In genomic region chr1:234683856-234684632, GRCh38 we compare ENCODE assay signal across 1 cellular context.
TF ChIP-seq lines count a peak whose summit lies in the region.

No MANE protein-coding gene starts in this region.

TF ChIP-seq in HepG2, 621 proteins besides CTCF, POLR2A, EP300 and RAD21 (continued from another document and continues in another):
- TF ChIP-seq ZNF646 (CRISPR knock-in tag; IDR thresholded peaks at IDR 0.05) = no peak
- no peak for TF ChIP-seq HOXA9 (CRISPR knock-in tag; IDR thresholded peaks at IDR 0.05; ENCODE audit: borderline replicate concordance)
- TF ChIP-seq ZNF749 (CRISPR knock-in tag; IDR thresholded peaks at IDR 0.05; ENCODE audit: borderline replicate concordance) = no peak; the same call in 1 of the 2 replicates
- TF ChIP-seq ZNF672 (CRISPR knock-in tag; IDR thresholded peaks at IDR 0.05) = no peak
- no peak for TF ChIP-seq ZNF547 (CRISPR knock-in tag; IDR thresholded peaks at IDR 0.05)
- no peak for TF ChIP-seq ZNF326 (CRISPR knock-in tag; IDR thresholded peaks at IDR 0.05; ENCODE audit: borderline replicate concordance)
- TF ChIP-seq SIX1 (CRISPR knock-in tag; IDR thresholded peaks at IDR 0.05; ENCODE audit: borderline replicate concordance) = no peak
- TF ChIP-seq RNF2 (conservative IDR thresholded peaks at IDR 0.05; ENCODE audit: low read depth) = no peak
- TF ChIP-seq ZNF512 (CRISPR knock-in tag; IDR thresholded peaks at IDR 0.05) = no peak
- TF ChIP-seq RNF219 (CRISPR knock-in tag; IDR thresholded peaks at IDR 0.05) = no peak
- peak; percentile 79 for TF ChIP-seq ATF7 (IDR thresholded peaks at IDR 0.05)
- TF ChIP-seq ATF7 (CRISPR knock-in tag; IDR thresholded peaks at IDR 0.05) = peak; percentile 95
- no peak for TF ChIP-seq JARID2 (CRISPR knock-in tag; IDR thresholded peaks at IDR 0.05; ENCODE audit: insufficient replicate concordance)
- TF ChIP-seq TEF (CRISPR knock-in tag; IDR thresholded peaks at IDR 0.05) = no peak
- TF ChIP-seq PTBP1 (IDR thresholded peaks at IDR 0.05; ENCODE audit: low read depth, low read length, poor library complexity, severe bottlenecking) = no peak
- no peak for TF ChIP-seq SRSF1 (optimal IDR thresholded peaks at IDR 0.05; ENCODE audit: low read depth, low read length)
- TF ChIP-seq FOXA1 (IDR thresholded peaks at IDR 0.05) = no peak
- peak; percentile 64 for TF ChIP-seq FOXA1 (CRISPR knock-in tag; IDR thresholded peaks at IDR 0.05)
- TF ChIP-seq KAT8 (CRISPR knock-in tag; IDR thresholded peaks at IDR 0.05) = peak; percentile 83
- TF ChIP-seq BATF2 (CRISPR knock-in tag; IDR thresholded peaks at IDR 0.05) = no peak
- no peak for TF ChIP-seq ZNF737 (CRISPR knock-in tag; IDR thresholded peaks at IDR 0.05; ENCODE audit: borderline replicate concordance)
- TF ChIP-seq HDAC6 (IDR thresholded peaks at IDR 0.05; ENCODE audit: low read depth, low read length) = no peak
- TF ChIP-seq NRL (CRISPR knock-in tag; IDR thresholded peaks at IDR 0.05; ENCODE audit: borderline replicate concordance) = no peak
- no peak for TF ChIP-seq ZNF318 (CRISPR knock-in tag; IDR thresholded peaks at IDR 0.05)
- no peak for TF ChIP-seq ZNF224 (CRISPR knock-in tag; IDR thresholded peaks at IDR 0.05)
- TF ChIP-seq JDP2 (CRISPR knock-in tag; IDR thresholded peaks at IDR 0.05; ENCODE audit: borderline replicate concordance) = no peak
- no peak for TF ChIP-seq ZBTB14 (CRISPR knock-in tag; IDR thresholded peaks at IDR 0.05)
- TF ChIP-seq ZNF678 (CRISPR knock-in tag; IDR thresholded peaks at IDR 0.05) = no peak
- TF ChIP-seq KLF11 (CRISPR knock-in tag; IDR thresholded peaks at IDR 0.05) = peak; percentile 50; the same call in 1 of the 2 replicates
- no peak for TF ChIP-seq HNRNPH1 (optimal IDR thresholded peaks at IDR 0.05; ENCODE audit: low read depth, low read length)
- TF ChIP-seq RARA (CRISPR knock-in tag; IDR thresholded peaks at IDR 0.05) = peak; percentile 90
- peak; percentile 95 for TF ChIP-seq THRA (CRISPR knock-in tag; IDR thresholded peaks at IDR 0.05; ENCODE audit: borderline replicate concordance)
- TF ChIP-seq SIN3A (IDR thresholded peaks at IDR 0.05; ENCODE audit: borderline replicate concordance, low read depth, low read length) = no peak
- TF ChIP-seq ZNF761 (CRISPR knock-in tag; conservative IDR thresholded peaks at IDR 0.05) = no peak
- TF ChIP-seq ZNF383 (CRISPR knock-in tag; IDR thresholded peaks at IDR 0.05; ENCODE audit: borderline replicate concordance) = no peak
- peak; percentile 95 for TF ChIP-seq TBX2 (CRISPR knock-in tag; IDR thresholded peaks at IDR 0.05; ENCODE audit: borderline replicate concordance)
- no peak for TF ChIP-seq TAF15 (IDR thresholded peaks at IDR 0.05; ENCODE audit: low read depth, low read length, poor library complexity, severe bottlenecking)
- no peak for TF ChIP-seq NFKB2 (CRISPR knock-in tag; IDR thresholded peaks at IDR 0.05; ENCODE audit: borderline replicate concordance)
- no peak for TF ChIP-seq CAMTA2 (CRISPR knock-in tag; IDR thresholded peaks at IDR 0.05; ENCODE audit: borderline replicate concordance)
- TF ChIP-seq GATAD1 (CRISPR knock-in tag; IDR thresholded peaks at IDR 0.05) = peak; percentile 57; the same call in 1 of the 2 replicates
